In the genomic region with DNA sequence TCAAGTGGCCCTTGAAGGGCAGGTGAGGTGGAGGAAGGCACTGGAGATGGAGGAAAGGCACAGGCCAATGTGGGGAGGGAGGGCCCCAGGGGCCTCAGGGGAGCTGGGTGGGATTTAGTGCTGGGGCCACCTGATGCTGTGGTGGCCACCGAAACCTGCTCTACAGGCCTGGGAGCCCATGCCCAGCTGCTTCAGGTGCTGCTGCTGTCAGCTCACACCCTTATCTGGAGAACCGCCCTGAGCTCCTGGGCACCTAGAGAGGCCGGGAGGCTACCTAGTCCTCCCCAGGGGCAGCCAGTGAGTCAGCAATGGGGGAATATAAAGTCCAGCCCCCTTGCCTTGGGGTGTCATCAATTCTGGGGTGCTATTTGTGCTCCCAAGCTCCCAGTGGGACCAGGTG, we compare ENCODE assay signal across 29 cellular contexts. TPM values are rescaled to one million over a fixed set of nuclear protein-coding genes. Genes with fewer than 3 reads are reported as not detected.
"Had no signal": no experiment of that assay in that cellular context is flagged by ENCODE, and none has a peak within 500 bp of the region (broad histone marks: within the 10 kb centered on the region; RNA-seq: fewer than 3 reads in every experiment).

No MANE protein-coding gene starts in this region.

- DNase-seq: activated CD4-positive, alpha-beta memory T cell treated with anti-CD3 and anti-CD28 coated beads for 36 hours; activated CD4-positive, alpha-beta T cell treated with anti-CD3 and anti-CD28 coated beads, Interleukin-2, amount 10 ng/mL, durations not matched to agents 7 days and 5 days; activated CD4-positive, CD25-positive, alpha-beta regulatory T cell; activated CD8-positive, alpha-beta memory T cell treated with anti-CD3 and anti-CD28 coated beads for 24 hours; activated gamma-delta T cell treated with Interleukin-2 at 50 U/mL for 16 hours; activated naive CD4-positive, alpha-beta T cell treated with anti-CD3 and anti-CD28 coated beads, Interleukin-2, amount 10 ng/mL, durations not matched to agents 7 days and 5 days; activated naive CD8-positive, alpha-beta T cell treated with anti-CD3 and anti-CD28 coated beads for 36 hours; activated T-cell treated with anti-CD3 and anti-CD28 coated beads, Interleukin-2, amount 50 U/mL, for 48 hours; brain microvascular endothelial cell; MG63; MV-4-11; NCI-H1105; NCI-H1436; NCI-H1694 treated with DMSO at 0.1 percent for 48 hours; NCI-H2029 treated with DMSO at 0.1 percent for 48 hours; NCI-H446; NCI-H524 treated with DMSO at 0.1 percent for 48 hours; NCI-H82; RPMI8226; T-helper 1 cell had no signal

- H3K27ac ChIP-seq: brain microvascular endothelial cell, cardiac muscle cell, KMS-11, SK-N-MC, VCaP had no signal

- ATAC-seq: Panc1, Right ventricle myocardium inferior had no signal

RNA-seq across cellular contexts. Expression of a gene that starts 12.2 kb away (rescaled TPM):
- total RNA-seq: OCI-LY7 had no signal

RNA-seq across cellular contexts. Expression of a gene that starts 17.7 kb away (rescaled TPM):
- total RNA-seq: activated CD4-positive, alpha-beta memory T cell treated with anti-CD3 and anti-CD28 coated beads for 36 hours; activated CD4-positive, alpha-beta T cell treated with anti-CD3 and anti-CD28 coated beads, Interleukin-2, amount 10 ng/mL, durations not matched to agents 7 days and 5 days; activated naive CD8-positive, alpha-beta T cell treated with anti-CD3 and anti-CD28 coated beads for 36 hours; activated T-helper 2 cell treated with anti-CD3 and anti-CD28 coated beads, Interferon-gamma antibody, Interleukin-2, Interleukin-4, amounts not matched to agents 10 μg/mL and 5 μg/mL and 100 μg/mL, durations not matched to agents 14 hours and 24 hours and 36 hours; OCI-LY7; T-helper 2 cell treated with Interferon-gamma antibody and Interleukin-4, amounts not matched to agents 100 ng/mL and 5 ng/mL, for 36 hours had no signal

RNA-seq across cellular contexts. Expression of a gene that starts 39.4 kb away (rescaled TPM):
- total RNA-seq: activated CD4-positive, alpha-beta memory T cell treated with anti-CD3 and anti-CD28 coated beads for 36 hours; activated CD4-positive, alpha-beta T cell treated with anti-CD3 and anti-CD28 coated beads, Interleukin-2, amount 10 ng/mL, durations not matched to agents 7 days and 5 days; activated naive CD8-positive, alpha-beta T cell treated with anti-CD3 and anti-CD28 coated beads for 36 hours; activated T-helper 2 cell treated with anti-CD3 and anti-CD28 coated beads, Interferon-gamma antibody, Interleukin-2, Interleukin-4, amounts not matched to agents 10 μg/mL and 5 μg/mL and 100 μg/mL, durations not matched to agents 14 hours and 24 hours and 36 hours; OCI-LY7; T-helper 2 cell treated with Interferon-gamma antibody and Interleukin-4, amounts not matched to agents 100 ng/mL and 5 ng/mL, for 36 hours had no signal

RNA-seq across cellular contexts. Expression of a gene that starts 43.4 kb away (rescaled TPM):
- total RNA-seq: activated CD4-positive, alpha-beta memory T cell treated with anti-CD3 and anti-CD28 coated beads for 36 hours; activated CD4-positive, alpha-beta T cell treated with anti-CD3 and anti-CD28 coated beads, Interleukin-2, amount 10 ng/mL, durations not matched to agents 7 days and 5 days; activated naive CD8-positive, alpha-beta T cell treated with anti-CD3 and anti-CD28 coated beads for 36 hours; activated T-helper 2 cell treated with anti-CD3 and anti-CD28 coated beads, Interferon-gamma antibody, Interleukin-2, Interleukin-4, amounts not matched to agents 10 μg/mL and 5 μg/mL and 100 μg/mL, durations not matched to agents 14 hours and 24 hours and 36 hours; OCI-LY7; T-helper 2 cell treated with Interferon-gamma antibody and Interleukin-4, amounts not matched to agents 100 ng/mL and 5 ng/mL, for 36 hours had no signal

RNA-seq across cellular contexts. Expression of a gene that starts 57.2 kb away (rescaled TPM):
- total RNA-seq: activated CD4-positive, alpha-beta memory T cell treated with anti-CD3 and anti-CD28 coated beads for 36 hours; activated CD4-positive, alpha-beta T cell treated with anti-CD3 and anti-CD28 coated beads, Interleukin-2, amount 10 ng/mL, durations not matched to agents 7 days and 5 days; activated naive CD8-positive, alpha-beta T cell treated with anti-CD3 and anti-CD28 coated beads for 36 hours; activated T-helper 2 cell treated with anti-CD3 and anti-CD28 coated beads, Interferon-gamma antibody, Interleukin-2, Interleukin-4, amounts not matched to agents 10 μg/mL and 5 μg/mL and 100 μg/mL, durations not matched to agents 14 hours and 24 hours and 36 hours; OCI-LY7; T-helper 2 cell treated with Interferon-gamma antibody and Interleukin-4, amounts not matched to agents 100 ng/mL and 5 ng/mL, for 36 hours had no signal
